8 cellular contexts compared by ENCODE assay signal in genomic region chr19:3626473-3627350, GRCh38. TPM values are rescaled to one million over a fixed set of nuclear protein-coding genes. Genes with fewer than 3 reads are reported as not detected.
DNase-seq lines count a peak whose midpoint lies in the region; ATAC-seq and TF ChIP-seq lines count a peak whose summit lies in the region.

CACTIN (minus strand) TSS chr19:3626790; CDS start chr19:3626762, 28 bp downstream.

- peaks cover 11% of the 10 kb centered on the region in 2 donors for H3K36me3 Mint-ChIP-seq in activated naive CD4-positive, alpha-beta T cell treated with anti-CD3 and anti-CD28 coated beads, Interleukin-2, amount 50 U/mL, for 72 hours

- H3K27me3 ChIP-seq in suprapubic skin = no peaks in the 10 kb centered on the region

- TF ChIP-seq EP300 in suprapubic skin (IDR thresholded peaks at IDR 0.05) = no peak

- TF ChIP-seq POLR2A in suprapubic skin (IDR thresholded peaks at IDR 0.05) = peak in 1 of 2 donors; percentile 60

- TF ChIP-seq CTCF in suprapubic skin (IDR thresholded peaks at IDR 0.05) = no peak

- 1% methylated on average over 23 of the region's 80 CpGs for WGBS in suprapubic skin

- H3K9me3 Mint-ChIP-seq in activated naive CD4-positive, alpha-beta T cell treated with anti-CD3 and anti-CD28 coated beads, Interleukin-2, amount 50 U/mL, for 72 hours = no peaks in the 10 kb centered on the region

- peaks cover 25% of the 10 kb centered on the region for H3K36me3 ChIP-seq in suprapubic skin

- H3K4me1 ChIP-seq in suprapubic skin = peaks cover 28% of the 10 kb centered on the region

- DNase-seq in GM03348 (ENCODE audit: low spot score) (peak; percentile 100), NCI-H1092 treated with DMSO at 0.1 percent for 48 hours (lab: John Stamatoyannopoulos, UW) (peak; percentile 97), SKM-1 (lab: John Stamatoyannopoulos, UW; ENCODE audit: unreplicated experiment) (peak; percentile 95), globus pallidus (ENCODE audit: low spot score) (peak; percentile 96), nucleus accumbens (lab: John Stamatoyannopoulos, UW) (peak; percentile 88 to 99 (median 96)), suprapubic skin (ENCODE audit: low spot score in 2 of 2) (peak; percentile 99)
- DNase-seq in activated naive CD4-positive, alpha-beta T cell treated with anti-CD3 and anti-CD28 coated beads, Interleukin-2, amount 50 U/mL, for 72 hours (ENCODE audit: low spot score in 2 of 2) = peak; percentile 98 to 99

- H3K4me3 ChIP-seq in suprapubic skin = peak within 1 kb of the TSS; percentile 96

- peak within 1 kb of the TSS; percentile 95 for H3K27ac ChIP-seq in suprapubic skin

- H3K27ac Mint-ChIP-seq in activated naive CD4-positive, alpha-beta T cell treated with anti-CD3 and anti-CD28 coated beads, Interleukin-2, amount 50 U/mL, for 72 hours = peak within 1 kb of the TSS; percentile 93 to 97

- H3K9me3 ChIP-seq in suprapubic skin = no peaks in the 10 kb centered on the region

- peak; percentile 84 for ATAC-seq in HG02571 (IDR thresholded peaks at IDR 0.05; ENCODE audit: unreplicated experiment)
- ATAC-seq in activated naive CD4-positive, alpha-beta T cell treated with anti-CD3 and anti-CD28 coated beads, Interleukin-2, amount 50 U/mL, for 72 hours = peak; percentile 96 to 97

RNA-seq across cellular contexts. Expression of gene CACTIN, which starts in this region (rescaled TPM):
- 10 to 100 TPM; 26.0 to 34.2 TPM for total RNA-seq in activated naive CD4-positive, alpha-beta T cell treated with anti-CD3 and anti-CD28 coated beads, Interleukin-2, amount 50 U/mL, for 72 hours
- total RNA-seq in suprapubic skin = 10 to 100 TPM; 22.6 to 29.9 (median 27.9) TPM

Comparison
In these comparisons a context has a peak if more than half of its experiments do, and no peak if none do; other contexts are left out.
1. Peak in every context shown above with its lines: DNase-seq, ATAC-seq, H3K4me3 ChIP-seq and H3K27ac ChIP-seq.